ENCODE assay signal across 18 cellular contexts in genomic region chr2:131041402-131042160, GRCh38. TPM values are rescaled to one million over a fixed set of nuclear protein-coding genes. Genes with fewer than 3 reads are reported as not detected.
DNase-seq lines count a peak whose midpoint lies in the region; ATAC-seq and TF ChIP-seq lines count a peak whose summit lies in the region.
"Had no signal": no experiment of that assay in that cellular context is flagged by ENCODE, and none has a peak within 500 bp of the region (broad histone marks: within the 10 kb centered on the region; RNA-seq: fewer than 3 reads in every experiment).

No MANE protein-coding gene starts in this region.

- H3K9ac ChIP-seq in Loucy (ENCODE audit: low read depth, low read length, poor library complexity, severe bottlenecking): peak overlapping the region; percentile 74

- in situ Hi-C loops in transverse colon (cut with MboI; ENCODE audit: low pct_ligation_motif_present in 1 of 4, low pct_unique_long_range_greater_than_20kb in 1 of 4, low sequenced_read_pairs in 3 of 4) (no loop called here), KBM-7 (cut with MboI; ENCODE audit: low pct_unique_long_range_greater_than_20kb, low sequenced_read_pairs) (no loop called here)

- no peak for DNase-seq in activated T-cell treated with anti-CD3 and anti-CD28 coated beads, Interleukin-2, amount 50 U/mL, for 4 hours
- DNase-seq in activated T-cell treated with anti-CD3 and anti-CD28 coated beads, Interleukin-2, amount 50 U/mL, for 48 hours: no peak
- DNase-seq in central memory CD8-positive, alpha-beta T cell (ENCODE audit: low spot score in 2 of 2): no peak
- peak; percentile 26 for DNase-seq in sigmoid colon
- no peak for DNase-seq in esophagus squamous epithelium (lab: John Stamatoyannopoulos, UW)
- no peak for DNase-seq in transverse colon
- DNase-seq in KBM-7: no peak
- DNase-seq: ACHN; amniotic stem cell; NCI-H1436; NCI-H345; RPMI8226; stimulated activated naive B cell treated with anti-CD40 and anti-IgM and Interleukin-4, amounts not matched to agents 10 μg/mL and 1 μg/mL and 100 μg/mL, for 72 hours had no signal

- TF ChIP-seq POLR2A in sigmoid colon (IDR thresholded peaks at IDR 0.05) (no peak), esophagus squamous epithelium (IDR thresholded peaks at IDR 0.05) (no peak), transverse colon (IDR thresholded peaks at IDR 0.05) (no peak)

- ATAC-seq in activated T-cell treated with anti-CD3 and anti-CD28 coated beads, Interleukin-2, amount 50 U/mL, for 4 hours: peak in 1 of 2 donors; percentile 1
- ATAC-seq in central memory CD8-positive, alpha-beta T cell (replicated peaks; ENCODE audit: extremely low read depth, poor library complexity, severe bottlenecking): peak; percentile 23
- ATAC-seq: left lung; stimulated activated naive B cell treated with anti-CD40 and anti-IgM and Interleukin-4, amounts not matched to agents 10 μg/mL and 1 μg/mL and 100 μg/mL, for 72 hours had no signal

- H3K27me3 ChIP-seq in Loucy (ENCODE audit: insufficient read depth, low read length, poor library complexity, severe bottlenecking): no peaks in the 10 kb centered on the region
- no peaks in the 10 kb centered on the region for H3K27me3 ChIP-seq in sigmoid colon
- peaks cover 0 to 9% (median 0%) of the 10 kb centered on the region in 4 donors for H3K27me3 ChIP-seq in esophagus squamous epithelium
- peaks cover 32% of the 10 kb centered on the region for H3K27me3 ChIP-seq in transverse colon
- H3K27me3 ChIP-seq: foreskin keratinocyte, vagina had no signal

- H3K4me3 Mint-ChIP-seq in activated T-cell treated with anti-CD3 and anti-CD28 coated beads, Interleukin-2, amount 50 U/mL, for 4 hours: peak overlapping the region; percentile 73
- peak overlapping the region; percentile 91 for H3K4me3 Mint-ChIP-seq in central memory CD8-positive, alpha-beta T cell
- H3K4me3 Mint-ChIP-seq: WTC11 had no signal

- peak overlapping the region; percentile 81 for H2AFZ ChIP-seq in Loucy (ENCODE audit: low read length)

- peaks cover under 1% of the 10 kb centered on the region for H3K36me3 Mint-ChIP-seq in activated T-cell treated with anti-CD3 and anti-CD28 coated beads, Interleukin-2, amount 50 U/mL, for 4 hours (ENCODE audit: insufficient read depth)
- peaks cover 7% of the 10 kb centered on the region for H3K36me3 Mint-ChIP-seq in central memory CD8-positive, alpha-beta T cell (ENCODE audit: insufficient read depth)

- H3K9me2 ChIP-seq in Loucy (replicated peaks; ENCODE audit: low read depth, low read length): no peaks in the 10 kb centered on the region

- H3K4me3 ChIP-seq in Loucy (ENCODE audit: low read length, poor library complexity, severe bottlenecking) (peak overlapping the region; percentile 71), sigmoid colon (no peak overlapping the region), esophagus squamous epithelium (no peak overlapping the region), transverse colon (no peak overlapping the region)
- H3K4me3 ChIP-seq: left lung, vagina had no signal

- H3K36me3 ChIP-seq in Loucy (ENCODE audit: insufficient read depth, low read length) (peaks cover 7% of the 10 kb centered on the region; the same call in 1 of the 2 replicates), sigmoid colon (peaks cover 0 to 30% (median 4%) of the 10 kb centered on the region in 4 donors), esophagus squamous epithelium (peaks cover 0 to 87% (median 10%) of the 10 kb centered on the region in 3 donors), transverse colon (no peaks in the 10 kb centered on the region)

- H3F3A ChIP-seq in Loucy (ENCODE audit: low read depth): no peaks in the 10 kb centered on the region

- H3K27ac ChIP-seq in sigmoid colon: no peak overlapping the region
- H3K27ac ChIP-seq in esophagus squamous epithelium: no peak overlapping the region
- H3K27ac ChIP-seq in transverse colon: no peak overlapping the region
- H3K27ac ChIP-seq: foreskin keratinocyte, left lung, vagina had no signal

- H3K79me2 ChIP-seq in Loucy (ENCODE audit: insufficient read depth, low read length): peaks cover 23% of the 10 kb centered on the region

- no peaks in the 10 kb centered on the region for H3K9me3 Mint-ChIP-seq in activated T-cell treated with anti-CD3 and anti-CD28 coated beads, Interleukin-2, amount 50 U/mL, for 4 hours
- H3K9me3 Mint-ChIP-seq in central memory CD8-positive, alpha-beta T cell: no peaks in the 10 kb centered on the region
- H3K9me3 Mint-ChIP-seq: stimulated activated naive B cell treated with anti-CD40 and anti-IgM and Interleukin-4, amounts not matched to agents 10 μg/mL and 1 μg/mL and 100 μg/mL, for 72 hours; WTC11 had no signal

- peak overlapping the region; percentile 90 for H3K4me2 ChIP-seq in Loucy (ENCODE audit: low read depth, low read length, poor library complexity, severe bottlenecking)

- H3K4me1 ChIP-seq in Loucy (ENCODE audit: insufficient read depth, low read length, poor library complexity, severe bottlenecking) (peaks cover 36% of the 10 kb centered on the region), sigmoid colon (peaks cover 0 to 13% (median 10%) of the 10 kb centered on the region in 4 donors), esophagus squamous epithelium (peaks cover 0 to 18% (median 0%) of the 10 kb centered on the region in 3 donors), transverse colon (peaks cover 0 to 10% (median 2%) of the 10 kb centered on the region in 4 donors)
- H3K4me1 ChIP-seq: foreskin keratinocyte, vagina had no signal

- H4K20me1 ChIP-seq in Loucy (ENCODE audit: insufficient read depth, low read length, poor library complexity, severe bottlenecking): no peaks in the 10 kb centered on the region

- WGBS in sigmoid colon, 2 donors: 85 to 90% methylated on average over 14 of the region's 14 CpGs
- 80 to 85% methylated on average over 8 to 10 of the region's 14 CpGs for WGBS in esophagus squamous epithelium, 2 donors
- WGBS in transverse colon (ENCODE audit: low coverage in 1 of 2), 2 donors: 86% methylated on average over 14 of the region's 14 CpGs; no CpG with 5 or more reads in 1 of the 2 donors

- TF ChIP-seq EP300 in sigmoid colon (IDR thresholded peaks at IDR 0.05) (no peak), transverse colon (IDR thresholded peaks at IDR 0.05; ENCODE audit: low read depth) (no peak)

- TF ChIP-seq CTCF in Loucy (conservative IDR thresholded peaks at IDR 0.05; ENCODE audit: low read length): no peak
- TF ChIP-seq CTCF in sigmoid colon (IDR thresholded peaks at IDR 0.05): no peak
- TF ChIP-seq CTCF in esophagus squamous epithelium (IDR thresholded peaks at IDR 0.05): no peak
- TF ChIP-seq CTCF in transverse colon (IDR thresholded peaks at IDR 0.05): no peak

- H3K9me3 ChIP-seq in Loucy (ENCODE audit: insufficient read depth, low read depth, low read length) (no peaks in the 10 kb centered on the region), sigmoid colon (no peaks in the 10 kb centered on the region), esophagus squamous epithelium (no peaks in the 10 kb centered on the region), transverse colon (no peaks in the 10 kb centered on the region)
- H3K9me3 ChIP-seq: left lung, vagina had no signal

- peaks cover 31% of the 10 kb centered on the region for H3K4me1 Mint-ChIP-seq in activated T-cell treated with anti-CD3 and anti-CD28 coated beads, Interleukin-2, amount 50 U/mL, for 4 hours (ENCODE audit: low read depth)
- H3K4me1 Mint-ChIP-seq in central memory CD8-positive, alpha-beta T cell: peaks cover 46% of the 10 kb centered on the region

- H3K27ac Mint-ChIP-seq in central memory CD8-positive, alpha-beta T cell (ENCODE audit: low read depth): peak overlapping the region; percentile 83
- H3K27ac Mint-ChIP-seq: stimulated activated naive B cell treated with anti-CD40 and anti-IgM and Interleukin-4, amounts not matched to agents 10 μg/mL and 1 μg/mL and 100 μg/mL, for 72 hours; WTC11 had no signal

- peaks cover 9% of the 10 kb centered on the region for H3K27me3 Mint-ChIP-seq in activated T-cell treated with anti-CD3 and anti-CD28 coated beads, Interleukin-2, amount 50 U/mL, for 4 hours (ENCODE audit: low read depth)
- no peaks in the 10 kb centered on the region for H3K27me3 Mint-ChIP-seq in central memory CD8-positive, alpha-beta T cell

- intact Hi-C loops in sigmoid colon (cut with DNase I) (no loop called here), esophagus squamous epithelium (cut with DNase I) (no loop called here), transverse colon (cut with DNase I; ENCODE audit: low total_unique reads) (no loop called here)

RNA-seq across cellular contexts. Expression of gene FAM168B, which starts 51.7 kb away (rescaled TPM):
- total RNA-seq in activated T-cell treated with anti-CD3 and anti-CD28 coated beads, Interleukin-2, amount 50 U/mL, for 4 hours: 100 to 1,000 TPM; 101 to 111 (median 107) TPM
- 100 to 1,000 TPM; 125 to 153 (median 136) TPM for total RNA-seq in sigmoid colon
- polyA plus RNA-seq in sigmoid colon: 10 to 100 TPM; 29.1 to 54.7 (median 30.0) TPM
- 10 to 100 TPM; 77.7 to 88.7 (median 79.8) TPM for total RNA-seq in esophagus squamous epithelium
- total RNA-seq in transverse colon: 100 to 1,000 TPM in 3 of 4 donors, 10 to 100 TPM in 1; 31.6 to 124 (median 110) TPM
